In the genomic region with DNA sequence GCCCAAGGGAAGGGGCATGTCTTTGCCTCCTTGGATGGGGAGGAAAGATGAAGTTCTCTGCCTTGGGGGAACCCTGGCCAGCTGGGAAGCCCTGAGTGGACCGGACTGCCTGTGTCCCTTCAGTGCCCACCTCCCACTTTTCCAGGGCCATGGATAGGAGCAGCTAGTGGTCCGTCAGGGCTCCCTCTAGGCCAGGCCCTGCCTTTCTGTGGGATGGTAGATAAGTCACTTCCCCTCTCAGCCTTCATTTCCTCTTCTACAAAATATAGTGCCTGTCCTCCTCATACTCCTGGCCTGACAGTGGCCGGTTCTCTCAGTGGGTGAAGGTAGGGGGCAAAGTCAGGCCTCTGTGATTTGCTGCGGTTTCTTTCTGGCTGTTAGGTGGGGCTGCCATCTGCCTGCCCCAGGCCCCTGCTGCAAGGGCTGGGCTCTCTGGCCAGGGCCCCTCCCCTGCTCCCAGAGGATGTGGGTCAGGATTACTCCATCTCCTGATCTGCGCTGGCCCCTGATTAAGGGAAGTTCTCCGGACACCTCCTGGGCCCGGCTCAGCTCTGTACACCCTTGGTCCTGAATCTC, we compare ENCODE assay signal across 8 cellular contexts. TPM values are rescaled to one million over a fixed set of nuclear protein-coding genes. Genes with fewer than 3 reads are reported as not detected.
DNase-seq lines count a peak whose midpoint lies in the region; ATAC-seq and TF ChIP-seq lines count a peak whose summit lies in the region.

No MANE protein-coding gene starts in this region.

- peaks cover 71% of the 10 kb centered on the region for H3K4me1 Mint-ChIP-seq in WTC11

- no peaks in the 10 kb centered on the region for H3K27me3 ChIP-seq in rectal smooth muscle tissue (ENCODE audit: control insufficient read depth, insufficient read depth, low read length)

- H3K27ac ChIP-seq in rectal smooth muscle tissue (ENCODE audit: low read depth, low read length), result peak overlapping the region; percentile 96

- no peak for DNase-seq in AG04449 (ENCODE audit: low read depth, low spot score)
- no peak for DNase-seq in HFF-Myc (ENCODE audit: extremely low read depth, low read depth)
- DNase-seq in WTC11 (ENCODE audit: low spot score), result no peak
- peak; percentile 81 for DNase-seq in Right ventricle myocardium superior
- DNase-seq in GM19240 (ENCODE audit: insufficient read length, low spot score), result no peak

- POLR2A ChIA-PET in AG04449 (lab: Yijun Ruan, JAX), result interaction anchor here (0.9 to 1.2 kb wide), 3 partner anchors 8 to 51 kb away, joined by 3 to 8 read pairs (median 3); no protein-coding TSS in a partner anchor
- POLR2A ChIA-PET in WTC11 (lab: Charles Lee), result interaction anchor here (0.7 to 1.2 kb wide), 2 partner anchors 17 to 176 kb away, joined by 5 read pairs; a partner anchor contains a TSS

- no peak overlapping the region for H3K27ac Mint-ChIP-seq in WTC11

- no peaks in the 10 kb centered on the region for H3K9me3 Mint-ChIP-seq in WTC11

- ATAC-seq in WTC11, result no peak
- ATAC-seq in Right ventricle myocardium superior (ENCODE audit: poor library complexity), result peak; percentile 17
- no peak for ATAC-seq in HG03439 (IDR thresholded peaks at IDR 0.05; ENCODE audit: unreplicated experiment)
- ATAC-seq in HG03457 (IDR thresholded peaks at IDR 0.05; ENCODE audit: unreplicated experiment), result no peak

- intact Hi-C loops in Right ventricle myocardium superior (cut with DNase I), result no loop called here

- peaks cover 11% of the 10 kb centered on the region for H3K36me3 Mint-ChIP-seq in WTC11

- peaks cover 27% of the 10 kb centered on the region for H3K4me1 ChIP-seq in rectal smooth muscle tissue (ENCODE audit: control insufficient read depth, insufficient read depth, low read length)

- H3K4me3 ChIP-seq in AG04449 (ENCODE audit: low read depth, low read length) (peak overlapping the region; percentile 93), HFF-Myc (replicated peaks; ENCODE audit: low read depth, low read length) (peak overlapping the region; percentile 76), rectal smooth muscle tissue (ENCODE audit: low read length) (peak overlapping the region; percentile 94)

- TF ChIP-seq CTCF in AG04449 (IDR thresholded peaks at IDR 0.05; ENCODE audit: insufficient read depth, low read length, missing control alignments) (no peak), HFF-Myc (IDR thresholded peaks at IDR 0.05; ENCODE audit: low read depth, low read length, missing control alignments) (no peak), WTC11 (IDR thresholded peaks at IDR 0.05) (no peak)

- no peaks in the 10 kb centered on the region for H3K36me3 ChIP-seq in rectal smooth muscle tissue (ENCODE audit: control insufficient read depth, insufficient read depth, low read length)

- no peaks in the 10 kb centered on the region for H3K27me3 Mint-ChIP-seq in WTC11 (ENCODE audit: low read depth)

- H3K4me3 Mint-ChIP-seq in WTC11, result peak overlapping the region; percentile 91

- CTCF ChIA-PET in AG04449 (lab: Yijun Ruan, JAX) (interaction anchor here (2.4 kb wide), 1 partner anchor 8 kb away, joined by 11 read pairs; no protein-coding TSS in a partner anchor), WTC11 (lab: Charles Lee) (interaction anchor here (0.6 to 1.3 kb wide), 5 partner anchors 51 to 235 kb away, joined by 3 to 5 read pairs (median 3); no protein-coding TSS in a partner anchor)

- peak overlapping the region; percentile 90 for H3K9ac ChIP-seq in rectal smooth muscle tissue (ENCODE audit: low read length)

TF ChIP-seq in WTC11, 78 proteins besides CTCF, POLR2A, EP300 and RAD21 (continues in another document):
- TF ChIP-seq KAT7 (CRISPR knock-in tag; IDR thresholded peaks at IDR 0.05; ENCODE audit: borderline replicate concordance) (no peak), ZNF396 (CRISPR knock-in tag; IDR thresholded peaks at IDR 0.05; ENCODE audit: borderline replicate concordance) (no peak), FOXK1 (CRISPR knock-in tag; IDR thresholded peaks at IDR 0.05) (no peak), NR3C1 (CRISPR knock-in tag; conservative IDR thresholded peaks at IDR 0.05; ENCODE audit: low read depth) (no peak), TP53 (CRISPR knock-in tag; IDR thresholded peaks at IDR 0.05) (no peak), NFE2L1 (CRISPR knock-in tag; IDR thresholded peaks at IDR 0.05) (no peak), SOX15 (CRISPR knock-in tag; IDR thresholded peaks at IDR 0.05) (no peak), RELA (CRISPR knock-in tag; IDR thresholded peaks at IDR 0.05; ENCODE audit: borderline replicate concordance) (no peak)
- TF ChIP-seq, protein P1, sequence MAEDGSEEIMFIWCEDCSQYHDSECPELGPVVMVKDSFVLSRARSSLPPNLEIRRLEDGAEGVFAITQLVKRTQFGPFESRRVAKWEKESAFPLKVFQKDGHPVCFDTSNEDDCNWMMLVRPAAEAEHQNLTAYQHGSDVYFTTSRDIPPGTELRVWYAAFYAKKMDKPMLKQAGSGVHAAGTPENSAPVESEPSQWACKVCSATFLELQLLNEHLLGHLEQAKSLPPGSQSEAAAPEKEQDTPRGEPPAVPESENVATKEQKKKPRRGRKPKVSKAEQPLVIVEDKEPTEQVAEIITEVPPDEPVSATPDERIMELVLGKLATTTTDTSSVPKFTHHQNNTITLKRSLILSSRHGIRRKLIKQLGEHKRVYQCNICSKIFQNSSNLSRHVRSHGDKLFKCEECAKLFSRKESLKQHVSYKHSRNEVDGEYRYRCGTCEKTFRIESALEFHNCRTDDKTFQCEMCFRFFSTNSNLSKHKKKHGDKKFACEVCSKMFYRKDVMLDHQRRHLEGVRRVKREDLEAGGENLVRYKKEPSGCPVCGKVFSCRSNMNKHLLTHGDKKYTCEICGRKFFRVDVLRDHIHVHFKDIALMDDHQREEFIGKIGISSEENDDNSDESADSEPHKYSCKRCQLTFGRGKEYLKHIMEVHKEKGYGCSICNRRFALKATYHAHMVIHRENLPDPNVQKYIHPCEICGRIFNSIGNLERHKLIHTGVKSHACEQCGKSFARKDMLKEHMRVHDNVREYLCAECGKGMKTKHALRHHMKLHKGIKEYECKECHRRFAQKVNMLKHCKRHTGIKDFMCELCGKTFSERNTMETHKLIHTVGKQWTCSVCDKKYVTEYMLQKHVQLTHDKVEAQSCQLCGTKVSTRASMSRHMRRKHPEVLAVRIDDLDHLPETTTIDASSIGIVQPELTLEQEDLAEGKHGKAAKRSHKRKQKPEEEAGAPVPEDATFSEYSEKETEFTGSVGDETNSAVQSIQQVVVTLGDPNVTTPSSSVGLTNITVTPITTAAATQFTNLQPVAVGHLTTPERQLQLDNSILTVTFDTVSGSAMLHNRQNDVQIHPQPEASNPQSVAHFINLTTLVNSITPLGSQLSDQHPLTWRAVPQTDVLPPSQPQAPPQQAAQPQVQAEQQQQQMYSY (CRISPR knock-in tag; IDR thresholded peaks at IDR 0.05), result no peak
- TF ChIP-seq, protein P2, sequence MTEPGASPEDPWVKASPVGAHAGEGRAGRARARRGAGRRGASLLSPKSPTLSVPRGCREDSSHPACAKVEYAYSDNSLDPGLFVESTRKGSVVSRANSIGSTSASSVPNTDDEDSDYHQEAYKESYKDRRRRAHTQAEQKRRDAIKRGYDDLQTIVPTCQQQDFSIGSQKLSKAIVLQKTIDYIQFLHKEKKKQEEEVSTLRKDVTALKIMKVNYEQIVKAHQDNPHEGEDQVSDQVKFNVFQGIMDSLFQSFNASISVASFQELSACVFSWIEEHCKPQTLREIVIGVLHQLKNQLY (CRISPR knock-in tag; IDR thresholded peaks at IDR 0.05), result no peak
- TF ChIP-seq, protein P3, sequence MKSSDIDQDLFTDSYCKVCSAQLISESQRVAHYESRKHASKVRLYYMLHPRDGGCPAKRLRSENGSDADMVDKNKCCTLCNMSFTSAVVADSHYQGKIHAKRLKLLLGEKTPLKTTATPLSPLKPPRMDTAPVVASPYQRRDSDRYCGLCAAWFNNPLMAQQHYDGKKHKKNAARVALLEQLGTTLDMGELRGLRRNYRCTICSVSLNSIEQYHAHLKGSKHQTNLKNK (CRISPR knock-in tag; IDR thresholded peaks at IDR 0.05), result no peak
- TF ChIP-seq, protein P4, sequence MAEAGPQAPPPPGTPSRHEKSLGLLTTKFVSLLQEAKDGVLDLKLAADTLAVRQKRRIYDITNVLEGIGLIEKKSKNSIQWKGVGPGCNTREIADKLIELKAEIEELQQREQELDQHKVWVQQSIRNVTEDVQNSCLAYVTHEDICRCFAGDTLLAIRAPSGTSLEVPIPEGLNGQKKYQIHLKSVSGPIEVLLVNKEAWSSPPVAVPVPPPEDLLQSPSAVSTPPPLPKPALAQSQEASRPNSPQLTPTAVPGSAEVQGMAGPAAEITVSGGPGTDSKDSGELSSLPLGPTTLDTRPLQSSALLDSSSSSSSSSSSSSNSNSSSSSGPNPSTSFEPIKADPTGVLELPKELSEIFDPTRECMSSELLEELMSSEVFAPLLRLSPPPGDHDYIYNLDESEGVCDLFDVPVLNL (CRISPR knock-in tag; IDR thresholded peaks at IDR 0.05; ENCODE audit: borderline replicate concordance, low read depth), result no peak
- TF ChIP-seq, protein P5, sequence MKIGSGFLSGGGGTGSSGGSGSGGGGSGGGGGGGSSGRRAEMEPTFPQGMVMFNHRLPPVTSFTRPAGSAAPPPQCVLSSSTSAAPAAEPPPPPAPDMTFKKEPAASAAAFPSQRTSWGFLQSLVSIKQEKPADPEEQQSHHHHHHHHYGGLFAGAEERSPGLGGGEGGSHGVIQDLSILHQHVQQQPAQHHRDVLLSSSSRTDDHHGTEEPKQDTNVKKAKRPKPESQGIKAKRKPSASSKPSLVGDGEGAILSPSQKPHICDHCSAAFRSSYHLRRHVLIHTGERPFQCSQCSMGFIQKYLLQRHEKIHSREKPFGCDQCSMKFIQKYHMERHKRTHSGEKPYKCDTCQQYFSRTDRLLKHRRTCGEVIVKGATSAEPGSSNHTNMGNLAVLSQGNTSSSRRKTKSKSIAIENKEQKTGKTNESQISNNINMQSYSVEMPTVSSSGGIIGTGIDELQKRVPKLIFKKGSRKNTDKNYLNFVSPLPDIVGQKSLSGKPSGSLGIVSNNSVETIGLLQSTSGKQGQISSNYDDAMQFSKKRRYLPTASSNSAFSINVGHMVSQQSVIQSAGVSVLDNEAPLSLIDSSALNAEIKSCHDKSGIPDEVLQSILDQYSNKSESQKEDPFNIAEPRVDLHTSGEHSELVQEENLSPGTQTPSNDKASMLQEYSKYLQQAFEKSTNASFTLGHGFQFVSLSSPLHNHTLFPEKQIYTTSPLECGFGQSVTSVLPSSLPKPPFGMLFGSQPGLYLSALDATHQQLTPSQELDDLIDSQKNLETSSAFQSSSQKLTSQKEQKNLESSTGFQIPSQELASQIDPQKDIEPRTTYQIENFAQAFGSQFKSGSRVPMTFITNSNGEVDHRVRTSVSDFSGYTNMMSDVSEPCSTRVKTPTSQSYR (CRISPR knock-in tag; IDR thresholded peaks at IDR 0.05), result no peak

RNA-seq across cellular contexts. Expression of a gene that starts 1.4 kb away (rescaled TPM):
- total RNA-seq in WTC11 (2021) (21.6 to 22.1 TPM (median 21.9 TPM) in 3 replicates), Right ventricle myocardium superior (9.1 TPM)

RNA-seq across cellular contexts. Expression of a gene that starts 17.6 kb away (rescaled TPM):
- total RNA-seq in WTC11 (2021) (174 to 249 TPM (median 184 TPM) in 3 replicates), Right ventricle myocardium superior (0.35 TPM)

Comparison
In these comparisons a context has a peak if more than half of its experiments do, and no peak if none do; other contexts are left out.
1. RNA of a gene that starts 17.6 kb away (total RNA-seq): 174 to 249 TPM in WTC11; 0.35 TPM in Right ventricle myocardium superior (single experiment); every median in the first group is over 100 times any median in the second.
2. Peak in every context shown above with its lines, with median percentiles within 50 percentile points of each other: H3K4me3 ChIP-seq.